11 cellular contexts compared by ENCODE assay signal in the genomic region with DNA sequence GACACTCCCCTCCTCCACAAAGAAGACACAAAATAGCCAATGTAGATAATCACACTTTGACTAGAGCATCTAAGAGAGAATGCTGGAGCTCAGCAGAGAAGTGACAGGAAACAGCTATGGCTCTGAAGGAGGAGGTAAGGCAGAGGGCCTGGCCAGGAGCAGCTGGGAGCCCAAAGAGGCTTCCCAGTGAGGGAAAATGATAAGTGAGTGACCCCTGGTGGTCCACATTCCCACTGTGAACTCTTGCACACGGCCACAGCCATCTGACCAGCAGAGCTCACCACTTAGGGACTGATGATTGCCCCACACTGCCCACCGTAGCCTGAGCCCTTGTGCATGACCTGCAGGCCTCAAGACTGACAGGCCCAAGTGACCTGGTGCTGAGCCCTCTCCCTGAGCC.
DNase-seq lines count a peak whose midpoint lies in the region; ATAC-seq and TF ChIP-seq lines count a peak whose summit lies in the region.
"Had no signal": no experiment of that assay in that cellular context is flagged by ENCODE, and none has a peak within 500 bp of the region (broad histone marks: within the 10 kb centered on the region; RNA-seq: fewer than 3 reads in every experiment).

No MANE protein-coding gene starts in this region.

- no peaks in the 10 kb centered on the region for H3K9me2 ChIP-seq in Loucy (replicated peaks; ENCODE audit: low read depth, low read length)

- peak; percentile 31 for DNase-seq in HEK293T (ENCODE audit: extremely low spot score)
- no peak for DNase-seq in sciatic nerve (ENCODE audit: low spot score)
- DNase-seq in activated CD4-positive, alpha-beta T cell treated with anti-CD3 and anti-CD28 coated beads for 36 hours, result no peak
- DNase-seq in NK-92 (lab: John Stamatoyannopoulos, UW; ENCODE audit: unreplicated experiment), result no peak
- no peak for DNase-seq in breast epithelium (ENCODE audit: low spot score in 2 of 2)
- DNase-seq: activated CD4-positive, CD25-positive, alpha-beta regulatory T cell treated with anti-CD3 and anti-CD28 coated beads, Interleukin-2, amount 50 U/mL, for 72 hours; left ventricle myocardium superior; NCI-H446 treated with DMSO at 0.1 percent for 48 hours; stimulated activated naive CD8-positive, alpha-beta T cell treated with anti-CD3 and anti-CD28 coated beads, Interleukin-15, Interleukin-2, amounts not matched to agents 100 U/mL and 50 U/mL, for 24 hours had no signal

- peak; percentile 80 for ATAC-seq in GM18909 (IDR thresholded peaks at IDR 0.05; ENCODE audit: poor library complexity, unreplicated experiment)
- peak; percentile 26 for ATAC-seq in sciatic nerve
- ATAC-seq in activated CD4-positive, alpha-beta T cell treated with anti-CD3 and anti-CD28 coated beads for 36 hours, result no peak
- ATAC-seq: left ventricle myocardium superior; stimulated activated naive CD8-positive, alpha-beta T cell treated with anti-CD3 and anti-CD28 coated beads, Interleukin-15, Interleukin-2, amounts not matched to agents 100 U/mL and 50 U/mL, for 24 hours had no signal

- intact Hi-C loops in sciatic nerve (cut with DNase I) (no loop called here), breast epithelium (cut with DNase I; ENCODE audit: low total_unique reads) (no loop called here)
- intact Hi-C loops in activated CD4-positive, alpha-beta T cell treated with anti-CD3 and anti-CD28 coated beads for 36 hours (cut with DNase I, micrococcal nuclease), result no loop called here

- TF ChIP-seq CTCF in Loucy (conservative IDR thresholded peaks at IDR 0.05; ENCODE audit: low read length) (peak; percentile 42), breast epithelium (IDR thresholded peaks at IDR 0.05) (no peak)

- H3K4me1 ChIP-seq in Loucy (ENCODE audit: insufficient read depth, low read length, poor library complexity, severe bottlenecking) (peaks cover 7% of the 10 kb centered on the region), breast epithelium (no peaks in the 10 kb centered on the region)

- TF ChIP-seq POLR2A in breast epithelium (IDR thresholded peaks at IDR 0.05), result no peak

- H3K9me3 ChIP-seq in Loucy (ENCODE audit: insufficient read depth, low read depth, low read length) (no peaks in the 10 kb centered on the region), breast epithelium (no peaks in the 10 kb centered on the region)

- H3K4me1 Mint-ChIP-seq in activated CD4-positive, alpha-beta T cell treated with anti-CD3 and anti-CD28 coated beads for 36 hours, result no peaks in the 10 kb centered on the region

- H3K4me2 ChIP-seq in Loucy (ENCODE audit: low read depth, low read length, poor library complexity, severe bottlenecking), result no peak overlapping the region

- peaks cover 11% of the 10 kb centered on the region for H3K9me3 Mint-ChIP-seq in activated CD4-positive, alpha-beta T cell treated with anti-CD3 and anti-CD28 coated beads for 36 hours (ENCODE audit: low read depth)

- H3K4me3 Mint-ChIP-seq in activated CD4-positive, alpha-beta T cell treated with anti-CD3 and anti-CD28 coated beads for 36 hours, result no peak overlapping the region

- no peaks in the 10 kb centered on the region for H3F3A ChIP-seq in Loucy (ENCODE audit: low read depth)

- POLR2A ChIA-PET in HEK293T (lab: Yijun Ruan, JAX), result no interaction called here
- POLR2A ChIA-PET in activated CD4-positive, alpha-beta T cell treated with anti-CD3 and anti-CD28 coated beads for 36 hours (lab: Charles Lee), result no interaction called here

- H3K27me3 ChIP-seq in Loucy (ENCODE audit: insufficient read depth, low read length, poor library complexity, severe bottlenecking), result no peaks in the 10 kb centered on the region
- H3K27me3 ChIP-seq in breast epithelium, result no peaks in the 10 kb centered on the region

- no peaks in the 10 kb centered on the region for H3K36me3 Mint-ChIP-seq in activated CD4-positive, alpha-beta T cell treated with anti-CD3 and anti-CD28 coated beads for 36 hours (ENCODE audit: low read depth)

- no peaks in the 10 kb centered on the region for H3K27me3 Mint-ChIP-seq in activated CD4-positive, alpha-beta T cell treated with anti-CD3 and anti-CD28 coated beads for 36 hours

- H3K9ac ChIP-seq in Loucy (ENCODE audit: low read depth, low read length, poor library complexity, severe bottlenecking), result no peak overlapping the region

- peak overlapping the region; percentile 81 for H2AFZ ChIP-seq in Loucy (ENCODE audit: low read length)

- H3K27ac ChIP-seq in breast epithelium, result no peak overlapping the region

- H3K36me3 ChIP-seq in Loucy (ENCODE audit: insufficient read depth, low read length), result no peaks in the 10 kb centered on the region
- H3K36me3 ChIP-seq in breast epithelium, result peaks cover 5% of the 10 kb centered on the region

- H3K4me3 ChIP-seq in Loucy (ENCODE audit: low read length, poor library complexity, severe bottlenecking), result no peak overlapping the region
- no peak overlapping the region for H3K4me3 ChIP-seq in breast epithelium

- CTCF ChIA-PET in HEK293T (lab: Yijun Ruan, JAX), result no interaction called here
- CTCF ChIA-PET in activated CD4-positive, alpha-beta T cell treated with anti-CD3 and anti-CD28 coated beads for 36 hours (lab: Charles Lee), result interaction anchor here (0.6 to 0.8 kb wide), 2 partner anchors 16 to 759 kb away, joined by 3 read pairs; no protein-coding TSS in a partner anchor

- no peak overlapping the region for H3K27ac Mint-ChIP-seq in activated CD4-positive, alpha-beta T cell treated with anti-CD3 and anti-CD28 coated beads for 36 hours

- H4K20me1 ChIP-seq in Loucy (ENCODE audit: insufficient read depth, low read length, poor library complexity, severe bottlenecking), result no peaks in the 10 kb centered on the region

- no peaks in the 10 kb centered on the region for H3K79me2 ChIP-seq in Loucy (ENCODE audit: insufficient read depth, low read length)

TF ChIP-seq in HEK293T, 16 proteins besides CTCF, POLR2A, EP300 and RAD21:
- TF ChIP-seq, protein P1, sequence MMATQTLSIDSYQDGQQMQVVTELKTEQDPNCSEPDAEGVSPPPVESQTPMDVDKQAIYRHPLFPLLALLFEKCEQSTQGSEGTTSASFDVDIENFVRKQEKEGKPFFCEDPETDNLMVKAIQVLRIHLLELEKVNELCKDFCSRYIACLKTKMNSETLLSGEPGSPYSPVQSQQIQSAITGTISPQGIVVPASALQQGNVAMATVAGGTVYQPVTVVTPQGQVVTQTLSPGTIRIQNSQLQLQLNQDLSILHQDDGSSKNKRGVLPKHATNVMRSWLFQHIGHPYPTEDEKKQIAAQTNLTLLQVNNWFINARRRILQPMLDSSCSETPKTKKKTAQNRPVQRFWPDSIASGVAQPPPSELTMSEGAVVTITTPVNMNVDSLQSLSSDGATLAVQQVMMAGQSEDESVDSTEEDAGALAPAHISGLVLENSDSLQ (IDR thresholded peaks at IDR 0.05), result no peak
- no peak for TF ChIP-seq ELF4 (IDR thresholded peaks at IDR 0.05)
- no peak for TF ChIP-seq ARNT (IDR thresholded peaks at IDR 0.05)
- TF ChIP-seq CTBP1 (IDR thresholded peaks at IDR 0.05; ENCODE audit: borderline replicate concordance), result no peak
- no peak for TF ChIP-seq SP1 (IDR thresholded peaks at IDR 0.05)
- no peak for TF ChIP-seq FOXM1 (IDR thresholded peaks at IDR 0.05; ENCODE audit: borderline replicate concordance)
- no peak for TF ChIP-seq FOXK2 (IDR thresholded peaks at IDR 0.05)
- TF ChIP-seq HDGF (IDR thresholded peaks at IDR 0.05; ENCODE audit: borderline replicate concordance), result no peak
- TF ChIP-seq TARDBP (IDR thresholded peaks at IDR 0.05), result no peak
- TF ChIP-seq SUZ12 (IDR thresholded peaks at IDR 0.05), result no peak
- no peak for TF ChIP-seq ZNF384 (IDR thresholded peaks at IDR 0.05)
- no peak for TF ChIP-seq LEF1 (IDR thresholded peaks at IDR 0.05; ENCODE audit: borderline replicate concordance)
- no peak for TF ChIP-seq L3MBTL2 (conservative IDR thresholded peaks at IDR 0.05)
